ENCODE assay signal across 9 cellular contexts in the genomic region with DNA sequence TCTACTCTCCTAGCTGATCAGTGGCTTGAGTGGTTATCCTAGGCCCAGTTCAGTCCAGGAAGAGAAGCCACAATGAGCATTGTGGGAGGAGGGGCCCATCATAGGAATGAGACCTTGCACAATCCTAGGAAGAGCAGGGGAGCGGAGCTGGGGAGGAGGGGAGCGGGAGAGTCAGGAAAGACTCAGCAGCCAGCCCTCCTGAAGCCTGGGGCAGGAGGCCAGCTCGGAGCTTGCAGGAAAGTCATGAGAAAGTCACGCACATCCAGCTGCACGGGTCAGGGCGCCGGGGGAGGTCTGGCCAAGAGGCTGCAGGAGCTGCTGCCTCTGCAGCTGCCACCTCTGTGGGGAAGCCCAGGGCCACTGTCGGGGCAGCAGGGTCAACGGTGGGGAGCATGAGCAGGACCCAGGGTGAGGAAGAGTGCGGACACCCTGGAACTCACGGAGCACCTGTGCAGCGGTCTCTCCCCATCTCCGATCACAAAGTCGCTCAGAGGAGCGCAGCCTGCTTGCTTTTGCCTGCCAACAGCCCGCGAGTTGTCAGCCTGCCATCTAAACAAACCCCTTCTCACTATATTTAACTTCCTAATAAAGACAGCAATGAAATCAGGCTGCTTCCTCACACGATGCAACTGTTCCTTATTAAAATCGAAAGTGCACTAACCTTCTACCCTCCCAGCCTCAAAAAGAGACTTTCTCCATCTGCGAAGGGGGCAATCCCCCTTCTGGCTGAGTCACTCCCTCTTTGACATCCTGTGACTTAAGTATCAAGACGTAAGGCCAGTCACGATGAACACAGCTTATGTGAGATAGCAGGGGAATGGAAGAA. TPM values are rescaled to one million over a fixed set of nuclear protein-coding genes. Genes with fewer than 3 reads are reported as not detected.
DNase-seq lines count a peak whose midpoint lies in the region; ATAC-seq, FAIRE-seq and TF ChIP-seq lines count a peak whose summit lies in the region.
"Had no signal": no experiment of that assay in that cellular context is flagged by ENCODE, and none has a peak within 500 bp of the region (broad histone marks: within the 10 kb centered on the region; RNA-seq: fewer than 3 reads in every experiment).

No MANE protein-coding gene starts in this region.

- H3K27ac ChIP-seq in SJSA1: peak overlapping the region; percentile 42
- H3K27ac ChIP-seq in small intestine (ENCODE audit: low read depth in 1 of 2, low read length in 1 of 2): peak overlapping the region in 1 of 2 donors; percentile 48

- H3K36me3 ChIP-seq in SJSA1: no peaks in the 10 kb centered on the region
- no peaks in the 10 kb centered on the region for H3K36me3 ChIP-seq in small intestine (ENCODE audit: control insufficient read depth in 2 of 2, insufficient read depth in 2 of 2, low read length in 2 of 2)

- WGBS in small intestine, 3 donors: 42 to 68% (median 59%) methylated on average over 21 to 22 of the region's 22 CpGs

- H3K9me3 Mint-ChIP-seq in activated CD4-positive, alpha-beta T cell treated with anti-CD3 and anti-CD28 coated beads for 36 hours (ENCODE audit: low read depth): no peaks in the 10 kb centered on the region
- H3K9me3 Mint-ChIP-seq: activated B cell treated with CpG ODN at 0.5 μM for 24 hours had no signal

- H3K27me3 Mint-ChIP-seq in activated CD4-positive, alpha-beta T cell treated with anti-CD3 and anti-CD28 coated beads for 36 hours: peaks cover 7% of the 10 kb centered on the region

- TF ChIP-seq CTCF in foreskin fibroblast (IDR thresholded peaks at IDR 0.05; ENCODE audit: low read depth, low read length): no peak

- no peak overlapping the region for H3K4me3 Mint-ChIP-seq in activated CD4-positive, alpha-beta T cell treated with anti-CD3 and anti-CD28 coated beads for 36 hours
- H3K4me3 Mint-ChIP-seq: activated B cell treated with CpG ODN at 0.5 μM for 24 hours had no signal

- intact Hi-C loops in activated CD4-positive, alpha-beta T cell treated with anti-CD3 and anti-CD28 coated beads for 36 hours (cut with DNase I, micrococcal nuclease): loop anchor here in 1 of 2 experiments (1.0 kb wide), 1 partner anchor 53 kb away; the partner anchor contains the start of gene RTL6

- peaks cover 10% of the 10 kb centered on the region for H3K4me1 Mint-ChIP-seq in activated CD4-positive, alpha-beta T cell treated with anti-CD3 and anti-CD28 coated beads for 36 hours

- POLR2A ChIA-PET in activated CD4-positive, alpha-beta T cell treated with anti-CD3 and anti-CD28 coated beads for 36 hours (lab: Charles Lee): no interaction called here

- H3K4me1 ChIP-seq in SJSA1 (replicated peaks): peaks cover 14% of the 10 kb centered on the region
- no peaks in the 10 kb centered on the region for H3K4me1 ChIP-seq in small intestine (ENCODE audit: control insufficient read depth in 2 of 2, insufficient read depth in 1 of 2, low read depth in 1 of 2, low read length in 1 of 2)

- FAIRE-seq in small intestine (lab: Jason Lieb, UNC): no peak

- H3K27me3 ChIP-seq in SJSA1 (replicated peaks) (no peaks in the 10 kb centered on the region), small intestine (ENCODE audit: control insufficient read depth in 2 of 2, insufficient read depth in 2 of 2, low read length in 2 of 2) (no peaks in the 10 kb centered on the region)

- H3K9me3 ChIP-seq in SJSA1 (replicated peaks) (no peaks in the 10 kb centered on the region), small intestine (ENCODE audit: control insufficient read depth, low read depth) (no peaks in the 10 kb centered on the region)

- no peaks in the 10 kb centered on the region for H3K36me3 Mint-ChIP-seq in activated CD4-positive, alpha-beta T cell treated with anti-CD3 and anti-CD28 coated beads for 36 hours (ENCODE audit: low read depth)

- H3K4me3 ChIP-seq in SJSA1 (peak overlapping the region; percentile 31), foreskin fibroblast (ENCODE audit: low read depth in 1 of 2, low read length in 2 of 2) (peak overlapping the region; percentile 26 to 41), small intestine (ENCODE audit: low read depth in 1 of 2, low read length in 2 of 2) (no peak overlapping the region)

- CTCF ChIA-PET in activated CD4-positive, alpha-beta T cell treated with anti-CD3 and anti-CD28 coated beads for 36 hours (lab: Charles Lee): interaction anchor here (1.5 kb wide), 1 partner anchor 134 kb away, joined by 5 read pairs; no protein-coding TSS in a partner anchor

- DNase-seq in activated CD4-positive, alpha-beta T cell treated with anti-CD3 and anti-CD28 coated beads for 36 hours: peak; percentile 68
- DNase-seq in activated CD4-positive, alpha-beta T cell treated with anti-CD3 and anti-CD28 coated beads for 4 hours: no peak
- DNase-seq in SJSA1 (ENCODE audit: low read depth in 1 of 2, low spot score in 2 of 2) (peak; percentile 66 to 83), foreskin fibroblast (peak; percentile 93 to 96), small intestine (peak; percentile 1), middle frontal gyrus (ENCODE audit: extremely low spot score, low spot score) (no peak)
- DNase-seq in central memory CD4-positive, alpha-beta T cell: no peak
- DNase-seq: activated B cell treated with CpG ODN at 0.5 μM for 24 hours had no signal

- no peak overlapping the region for H3K27ac Mint-ChIP-seq in activated CD4-positive, alpha-beta T cell treated with anti-CD3 and anti-CD28 coated beads for 36 hours
- H3K27ac Mint-ChIP-seq: activated B cell treated with CpG ODN at 0.5 μM for 24 hours had no signal

- peak; percentile 99 for ATAC-seq in activated CD4-positive, alpha-beta T cell treated with anti-CD3 and anti-CD28 coated beads for 36 hours
- ATAC-seq in GM18873 (IDR thresholded peaks at IDR 0.05; ENCODE audit: low FRiP score, unreplicated experiment): no peak

RNA-seq across cellular contexts. Expression of gene RTL6, which starts 52.8 kb away (rescaled TPM):
- 1 to 10 TPM; 7.4 to 8.0 TPM for total RNA-seq in activated CD4-positive, alpha-beta T cell treated with anti-CD3 and anti-CD28 coated beads for 36 hours
- 12.3 and 20.0 TPM in 2 replicates for total RNA-seq in SJSA1 (2014; rRNA removed; shearing (Covaris generic))
- polyA plus RNA-seq in small intestine: 10 to 100 TPM in 1 of 3 donors, 1 to 10 TPM in 2; 6.3 to 15.4 (median 8.9) TPM

Comparison
In these comparisons a context has a peak if more than half of its experiments do, and no peak if none do; other contexts are left out.
1. DNase-seq: peak in activated CD4-positive, alpha-beta T cell treated with anti-CD3 and anti-CD28 coated beads for 36 hours (single experiment), SJSA1 (2 of 2), foreskin fibroblast (2 of 2) and small intestine (single experiment); none in activated CD4-positive, alpha-beta T cell treated with anti-CD3 and anti-CD28 coated beads for 4 hours (0 of 2), central memory CD4-positive, alpha-beta T cell (single experiment) and middle frontal gyrus (single experiment).
2. H3K4me3 ChIP-seq: peak in SJSA1 (single experiment) and foreskin fibroblast (2 of 2); none in small intestine (0 of 2).